8 cellular contexts compared by ENCODE assay signal in the genomic region with DNA sequence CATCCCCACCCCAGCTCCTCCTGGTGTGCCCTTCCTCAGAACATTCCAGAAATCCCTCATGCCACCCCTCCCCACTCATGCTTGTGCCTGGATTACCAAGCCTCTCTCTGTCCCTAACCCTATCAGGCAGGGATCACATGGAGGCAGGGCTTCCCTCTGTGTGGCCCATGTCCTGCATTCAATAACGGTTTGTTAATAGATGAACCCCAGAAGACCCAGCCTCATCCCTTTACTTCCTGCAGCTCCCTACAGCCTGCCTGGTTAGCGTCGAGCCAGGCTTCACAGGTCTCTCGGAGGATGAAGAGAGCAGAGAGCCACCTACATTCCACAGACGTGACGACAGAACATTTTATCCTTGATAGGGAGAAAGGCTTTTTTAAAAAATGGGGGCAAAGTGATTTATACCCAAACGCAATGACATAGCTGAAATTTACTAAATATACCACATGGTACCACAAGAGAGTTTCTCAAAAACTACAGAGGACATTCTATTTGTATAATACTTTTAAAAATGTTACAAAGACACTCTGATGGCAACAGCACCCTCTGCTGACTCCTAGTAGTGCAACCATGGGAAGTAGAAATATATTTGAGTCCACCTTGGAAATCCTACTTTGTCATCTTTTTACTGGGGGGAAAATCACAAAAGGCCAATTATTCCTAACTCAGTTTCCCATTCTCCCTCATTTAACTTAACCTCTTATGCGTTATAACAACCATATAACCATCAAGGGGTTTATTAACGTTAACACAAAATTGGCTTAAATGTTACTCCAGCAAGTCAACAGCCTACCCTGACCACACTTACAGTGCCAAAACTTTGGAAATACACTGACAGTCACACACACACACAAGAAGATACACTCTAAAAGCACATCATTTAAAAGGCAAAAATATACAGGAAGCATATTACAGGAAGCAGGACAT. TPM values are rescaled to one million over a fixed set of nuclear protein-coding genes. Genes with fewer than 3 reads are reported as not detected.
DNase-seq lines count a peak whose midpoint lies in the region; ATAC-seq, FAIRE-seq and TF ChIP-seq lines count a peak whose summit lies in the region.

No MANE protein-coding gene starts in this region.

- whole genome bisulfite sequencing in body of pancreas, 2 donors, result 24 to 32% methylated on average over 9 of the region's 9 CpGs

- H3K9me3 ChIP-seq in AG04450 (ENCODE audit: control insufficient read depth, insufficient read depth, low read length), result no peaks in the 10 kb centered on the region
- H3K9me3 ChIP-seq in body of pancreas, result no peaks in the 10 kb centered on the region

- ATAC-seq in body of pancreas, result peak; percentile 58
- peak; percentile 76 for ATAC-seq in left lobe of liver
- no peak for ATAC-seq in stimulated activated memory B cell treated with anti-CD40 and anti-IgM and Interleukin-4, amounts not matched to agents 10 μg/mL and 1 μg/mL and 100 μg/mL, for 72 hours

- intact Hi-C loops in body of pancreas (cut with DNase I), result no loop called here

- no peaks in the 10 kb centered on the region for H3K36me3 Mint-ChIP-seq in stimulated activated memory B cell treated with anti-CD40 and anti-IgM and Interleukin-4, amounts not matched to agents 10 μg/mL and 1 μg/mL and 100 μg/mL, for 72 hours

- DNase-seq in AG04450 (ENCODE audit: low read depth, low spot score) (peak; percentile 26), GM04504 (ENCODE audit: low read depth) (peak; percentile 8), NB4 (ENCODE audit: low read depth) (peak; percentile 41), body of pancreas (peak; percentile 18 to 30 (median 25)), left lobe of liver (ENCODE audit: low spot score) (no peak), DMS79 (lab: John Stamatoyannopoulos, UW) (no peak), RCC 7860 (ENCODE audit: low spot score) (no peak)

- POLR2A ChIA-PET in AG04450 (lab: Yijun Ruan, JAX), result no interaction called here

- H3K4me3 Mint-ChIP-seq in stimulated activated memory B cell treated with anti-CD40 and anti-IgM and Interleukin-4, amounts not matched to agents 10 μg/mL and 1 μg/mL and 100 μg/mL, for 72 hours, result no peak overlapping the region

- H3K4me3 ChIP-seq in AG04450 (ENCODE audit: low read depth, low read length) (no peak overlapping the region), NB4 (ENCODE audit: low read depth, low read length) (no peak overlapping the region), body of pancreas (no peak overlapping the region)

- no peaks in the 10 kb centered on the region for H3K4me1 Mint-ChIP-seq in stimulated activated memory B cell treated with anti-CD40 and anti-IgM and Interleukin-4, amounts not matched to agents 10 μg/mL and 1 μg/mL and 100 μg/mL, for 72 hours

- TF ChIP-seq CTCF in AG04450 (IDR thresholded peaks at IDR 0.05; ENCODE audit: low read depth, low read length) (peak; percentile 84), NB4 (IDR thresholded peaks at IDR 0.05; ENCODE audit: low read depth, low read length) (peak; percentile 51), body of pancreas (IDR thresholded peaks at IDR 0.05) (peak in 6 of 7 experiments; percentile 47 to 56 (median 54))

- H3K9me3 Mint-ChIP-seq in stimulated activated memory B cell treated with anti-CD40 and anti-IgM and Interleukin-4, amounts not matched to agents 10 μg/mL and 1 μg/mL and 100 μg/mL, for 72 hours, result peaks cover 3% of the 10 kb centered on the region

- no peak for FAIRE-seq in RCC 7860 (lab: Jason Lieb, UNC)

- no peak overlapping the region for H3K27ac Mint-ChIP-seq in stimulated activated memory B cell treated with anti-CD40 and anti-IgM and Interleukin-4, amounts not matched to agents 10 μg/mL and 1 μg/mL and 100 μg/mL, for 72 hours

- no peaks in the 10 kb centered on the region for H3K36me3 ChIP-seq in body of pancreas (replicated peaks in 1 of 2; ENCODE audit: insufficient read depth in 1 of 2, low read depth in 2 of 2)

- CTCF ChIA-PET in AG04450 (lab: Charles Lee), result interaction anchor here (0.6 to 3.5 kb wide), 23 partner anchors 9 to 1415 kb away, joined by 3 to 39 read pairs (median 3); no protein-coding TSS in a partner anchor

- no peaks in the 10 kb centered on the region for H3K27me3 ChIP-seq in AG04450 (ENCODE audit: control insufficient read depth, insufficient read depth, low read length)
- no peaks in the 10 kb centered on the region for H3K27me3 ChIP-seq in body of pancreas

- TF ChIP-seq POLR2A in NB4 (IDR thresholded peaks at IDR 0.05; ENCODE audit: extremely low read depth, insufficient read length) (no peak), body of pancreas (IDR thresholded peaks at IDR 0.05) (no peak)

- H3K4me1 ChIP-seq in body of pancreas, result no peaks in the 10 kb centered on the region

- peaks cover 17% of the 10 kb centered on the region for H3K27me3 Mint-ChIP-seq in stimulated activated memory B cell treated with anti-CD40 and anti-IgM and Interleukin-4, amounts not matched to agents 10 μg/mL and 1 μg/mL and 100 μg/mL, for 72 hours

- H3K27ac ChIP-seq in AG04450 (ENCODE audit: low read depth, low read length) (peak overlapping the region; percentile 22), body of pancreas (no peak overlapping the region)

RNA-seq across cellular contexts. Expression of a gene that starts 30.7 kb away (rescaled TPM):
- polyA plus RNA-seq in AG04450 (2011; rRNA removed), result 0.91 and 1.4 TPM in 2 replicates
- polyA minus RNA-seq in AG04450 (2011; rRNA and poly(A)+ RNA removed), result 0.69 and 2.2 TPM in 2 replicates
- total RNA-seq in body of pancreas, result 1 to 10 TPM; 1.0 to 3.3 TPM
- total RNA-seq in left lobe of liver, result 0.58 TPM

RNA-seq across cellular contexts. Expression of a gene that starts 31.4 kb away (rescaled TPM):
- polyA plus RNA-seq in AG04450 (2011; rRNA removed), result 49.0 and 52.7 TPM in 2 replicates
- 23.7 and 24.9 TPM in 2 replicates for polyA minus RNA-seq in AG04450 (2011; rRNA and poly(A)+ RNA removed)
- 10 to 100 TPM in 1 of 2 donors, 1 to 10 TPM in 1; 3.9 to 23.1 TPM for total RNA-seq in body of pancreas
- total RNA-seq in left lobe of liver, result 18.2 TPM

Comparison
In these comparisons a context has a peak if more than half of its experiments do, and no peak if none do; other contexts are left out.
1. DNase-seq: peak in AG04450 (single experiment), GM04504 (single experiment), NB4 (single experiment) and body of pancreas (4 of 4); none in left lobe of liver (single experiment), DMS79 (single experiment) and RCC 7860 (single experiment).
2. Peak in every context shown above with its lines, with median percentiles within 50 percentile points of each other: CTCF ChIP-seq.